In the genomic region with DNA sequence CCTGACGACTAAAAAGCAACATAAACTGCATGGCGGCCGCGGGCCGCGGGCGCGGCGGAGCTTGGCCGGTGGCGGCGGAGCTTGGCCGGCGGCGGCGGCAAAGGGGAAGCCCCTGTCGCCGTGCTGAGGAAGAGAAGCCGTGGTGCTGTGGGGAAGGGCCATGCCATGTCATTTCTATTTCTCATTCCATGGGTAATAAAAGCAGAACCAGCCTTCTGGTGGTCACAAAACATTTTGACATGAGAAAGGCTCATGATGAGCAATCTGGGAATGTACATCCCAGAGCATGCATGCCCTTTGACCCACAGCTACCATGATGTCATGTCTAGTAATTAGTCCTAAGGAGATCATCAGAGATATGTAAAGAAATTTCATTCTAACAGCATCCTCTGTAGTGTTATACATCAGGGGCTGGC, we compare ENCODE assay signal across 7 cellular contexts. TPM values are rescaled to one million over a fixed set of nuclear protein-coding genes. Genes with fewer than 3 reads are reported as not detected.
A peak's percentile ranks its signal among the peaks of the same experiment; 100 is the strongest.
DNase-seq lines count a peak whose midpoint lies in the region; ATAC-seq, FAIRE-seq and TF ChIP-seq lines count a peak whose summit lies in the region.

No MANE protein-coding gene starts in this region.

- peaks cover 18 to 39% (median 30%) of the 10 kb centered on the region in 3 donors for H3K4me1 Mint-ChIP-seq in naive B cell

- peak overlapping the region; percentile 51 to 89 (median 72) for H3K4me3 Mint-ChIP-seq in naive B cell

- no peaks in the 10 kb centered on the region for H3K9me3 Mint-ChIP-seq in naive B cell

- H3K27ac Mint-ChIP-seq in naive B cell: peak overlapping the region in 4 of 6 donors; percentile 51 to 89 (median 86)

- H3K27me3 Mint-ChIP-seq in naive B cell: no peaks in the 10 kb centered on the region

- no peak for FAIRE-seq in bronchial epithelial cell (lab: Jason Lieb, UNC)

- DNase-seq in H4 (ENCODE audit: low spot score): peak; percentile 3
- peak; percentile 60 for DNase-seq in SKM-1 treated with dmso at 0.1 percent for 144 hours (lab: John Stamatoyannopoulos, UW; ENCODE audit: unreplicated experiment)
- peak; percentile 63 for DNase-seq in bronchial epithelial cell (ENCODE audit: low read depth)
- peak; percentile 69 for DNase-seq in naive B cell
- no peak for DNase-seq in NCI-H524 (lab: John Stamatoyannopoulos, UW)

- H3K27me3 ChIP-seq in bronchial epithelial cell (ENCODE audit: control insufficient read depth, insufficient read depth, low read length): no peaks in the 10 kb centered on the region

- H3K36me3 ChIP-seq in bronchial epithelial cell (ENCODE audit: control insufficient read depth, insufficient read depth, low read length): no peaks in the 10 kb centered on the region

- peak overlapping the region; percentile 18 for H3K4me3 ChIP-seq in bronchial epithelial cell (ENCODE audit: low read depth, low read length)

- no peak for TF ChIP-seq CTCF in bronchial epithelial cell (IDR thresholded peaks at IDR 0.05; ENCODE audit: insufficient read depth, low read length, severe bottlenecking)

- ATAC-seq in naive B cell (ENCODE audit: low read depth in 2 of 2): peak; percentile 96 to 97
- no peak for ATAC-seq in GM18867 (IDR thresholded peaks at IDR 0.05; ENCODE audit: unreplicated experiment)
- no peak for ATAC-seq in HG02870 (IDR thresholded peaks at IDR 0.05; ENCODE audit: unreplicated experiment)

- no peaks in the 10 kb centered on the region for H3K36me3 Mint-ChIP-seq in naive B cell

RNA-seq across cellular contexts. Expression of a gene that starts 23.9 kb away (rescaled TPM):
- 30.5 and 56.5 TPM in 2 replicates for total RNA-seq in H4 (2014; rRNA removed; shearing (Covaris generic))
- total RNA-seq in bronchial epithelial cell: 11.1 and 14.2 TPM in 2 replicates
- 10 to 100 TPM; 10.1 to 19.1 (median 15.8) TPM for polyA plus RNA-seq in naive B cell (ENCODE audit: low read depth in 6 of 6)

RNA-seq across cellular contexts. Expression of a gene that starts 47.1 kb away (rescaled TPM):
- total RNA-seq in H4 (2014; rRNA removed; shearing (Covaris generic)): not detected in 2 replicates
- not detected in 2 replicates for total RNA-seq in bronchial epithelial cell
- not detected for polyA plus RNA-seq in naive B cell (ENCODE audit: low read depth in 6 of 6)

Comparison
In these comparisons a context has a peak if more than half of its experiments do, and no peak if none do; other contexts are left out.
1. DNase-seq: peak in H4 (single experiment), SKM-1 treated with dmso at 0.1 percent for 144 hours (single experiment), bronchial epithelial cell (single experiment) and naive B cell (single experiment); none in NCI-H524 (0 of 2).
2. ATAC-seq: peak in naive B cell (2 of 2); none in GM18867 (single experiment) and HG02870 (single experiment).